In genomic region chr11:59199546-59200420, GRCh38 we compare ENCODE assay signal across 11 cellular contexts. TPM values are rescaled to one million over a fixed set of nuclear protein-coding genes. Genes with fewer than 3 reads are reported as not detected.
DNase-seq lines count a peak whose midpoint lies in the region; ATAC-seq and TF ChIP-seq lines count a peak whose summit lies in the region.
"Had no signal": no experiment of that assay in that cellular context is flagged by ENCODE, and none has a peak within 500 bp of the region (broad histone marks: within the 10 kb centered on the region; RNA-seq: fewer than 3 reads in every experiment).

No MANE protein-coding gene starts in this region.

- DNase-seq in progenitor cell of endocrine pancreas (ENCODE audit: low spot score, unreplicated experiment) (no peak), C1 segment of cervical spinal cord (lab: John Stamatoyannopoulos, UW) (no peak), ureter (ENCODE audit: low spot score) (no peak), NCI-H345 (lab: John Stamatoyannopoulos, UW) (no peak)
- DNase-seq in effector CD8-positive, alpha-beta T cell (lab: John Stamatoyannopoulos, UW) = no peak
- DNase-seq: left ventricle myocardium inferior had no signal

- H3K4me1 Mint-ChIP-seq in progenitor cell of endocrine pancreas (ENCODE audit: low read depth) = no peaks in the 10 kb centered on the region

- ATAC-seq in GM18511 (IDR thresholded peaks at IDR 0.05; ENCODE audit: unreplicated experiment) = peak; percentile 75
- ATAC-seq in GM21390 (IDR thresholded peaks at IDR 0.05; ENCODE audit: unreplicated experiment) = peak; percentile 47
- ATAC-seq in HG03565 (IDR thresholded peaks at IDR 0.05; ENCODE audit: unreplicated experiment) = peak; percentile 55

- no peak overlapping the region for H3K4me3 Mint-ChIP-seq in progenitor cell of endocrine pancreas (ENCODE audit: low read depth)
- H3K4me3 Mint-ChIP-seq: T-helper 1 cell treated with Interleukin-12 subunit alpha and Interleukin-12 subunit beta and Interleukin-4 antibody, amounts not matched to agents 30 μg/mL and 1 μg/mL, for 36 hours had no signal

- H3K36me3 Mint-ChIP-seq in progenitor cell of endocrine pancreas (ENCODE audit: insufficient read depth) = peaks cover 44% of the 10 kb centered on the region

- H3K27ac Mint-ChIP-seq in progenitor cell of endocrine pancreas = peak overlapping the region; percentile 25
- H3K27ac Mint-ChIP-seq: T-helper 1 cell treated with Interleukin-12 subunit alpha and Interleukin-12 subunit beta and Interleukin-4 antibody, amounts not matched to agents 30 μg/mL and 1 μg/mL, for 36 hours had no signal

- no peaks in the 10 kb centered on the region for H3K27me3 Mint-ChIP-seq in progenitor cell of endocrine pancreas

- no peak for TF ChIP-seq CTCF in progenitor cell of endocrine pancreas (IDR thresholded peaks at IDR 0.05; ENCODE audit: unreplicated experiment)

- no peaks in the 10 kb centered on the region for H3K9me3 Mint-ChIP-seq in progenitor cell of endocrine pancreas (ENCODE audit: low read depth)
- H3K9me3 Mint-ChIP-seq: T-helper 1 cell treated with Interleukin-12 subunit alpha and Interleukin-12 subunit beta and Interleukin-4 antibody, amounts not matched to agents 30 μg/mL and 1 μg/mL, for 36 hours had no signal

RNA-seq across cellular contexts. Expression of gene MPEG1, which starts 12.9 kb away (rescaled TPM):
- total RNA-seq in progenitor cell of endocrine pancreas = not detected in 2 replicates
- 9.4 TPM for total RNA-seq in ureter
- total RNA-seq: fibroblast of lung had no signal

RNA-seq across cellular contexts. Expression of gene DTX4, which starts 27.9 kb away (rescaled TPM):
- total RNA-seq in progenitor cell of endocrine pancreas (54.5 and 61.6 TPM in 2 replicates), ureter (126 TPM)

RNA-seq across cellular contexts. Expression of gene FAM111A, which starts 57.1 kb away (rescaled TPM):
- total RNA-seq in progenitor cell of endocrine pancreas (53.2 and 56.9 TPM in 2 replicates), ureter (42.8 TPM)

Comparison
In these comparisons a context has a peak if more than half of its experiments do, and no peak if none do; other contexts are left out.
1. RNA of gene MPEG1, which starts 12.9 kb away (total RNA-seq): 9.4 TPM in ureter (single experiment); not detected in progenitor cell of endocrine pancreas; every median in the first group is over 10 times any median in the second.
2. Peak in every context shown above with its lines, with median percentiles within 50 percentile points of each other: ATAC-seq.